Comparison of ENCODE assay signal across 8 cellular contexts in genomic region chr22:32823024-32823730, GRCh38. TPM values are rescaled to one million over a fixed set of nuclear protein-coding genes. Genes with fewer than 3 reads are reported as not detected.
DNase-seq lines count a peak whose midpoint lies in the region; TF ChIP-seq lines count a peak whose summit lies in the region.

No MANE protein-coding gene starts in this region.

- peak; percentile 66 for TF ChIP-seq CTCF in GM06990 (IDR thresholded peaks at IDR 0.05; ENCODE audit: insufficient read depth, low read length, poor library complexity, severe bottlenecking)
- TF ChIP-seq CTCF in brain microvascular endothelial cell (IDR thresholded peaks at IDR 0.05; ENCODE audit: low read depth, low read length, missing control alignments): peak; percentile 77
- peak; percentile 28 to 58 (median 41) for TF ChIP-seq CTCF in nephron (IDR thresholded peaks at IDR 0.05; ENCODE audit: unreplicated experiment in 3 of 3)

- CTCF ChIA-PET in CD8-positive, alpha-beta memory T cell (lab: Charles Lee): no interaction called here

- POLR2A ChIA-PET in CD8-positive, alpha-beta memory T cell (lab: Charles Lee): no interaction called here

- TF ChIP-seq RAD21 in Ishikawa (IDR thresholded peaks at IDR 0.05; ENCODE audit: low read depth): peak; percentile 32

- H3K4me3 ChIP-seq in GM06990 (replicated peaks; ENCODE audit: low read depth, low read length) (no peak overlapping the region), brain microvascular endothelial cell (ENCODE audit: low read depth, low read length) (no peak overlapping the region)
- H3K4me3 ChIP-seq in CD8-positive, alpha-beta memory T cell (ENCODE audit: low read length): no peak overlapping the region

- in situ Hi-C loops in brain microvascular endothelial cell (cut with HindIII; ENCODE audit: low pct_ligation_motif_present, low sequenced_read_pairs): no loop called here

- H3K36me3 ChIP-seq in GM06990 (ENCODE audit: control insufficient read depth, insufficient read depth, low read length) (no peaks in the 10 kb centered on the region), brain microvascular endothelial cell (replicated peaks) (peaks cover 57% of the 10 kb centered on the region)
- H3K36me3 ChIP-seq in CD8-positive, alpha-beta memory T cell (ENCODE audit: insufficient read depth, low read length): no peaks in the 10 kb centered on the region

- DNase-seq in GM06990 (ENCODE audit: extremely low read depth, insufficient read length) (no peak), brain microvascular endothelial cell (no peak), dedifferentiated amniotic fluid mesenchymal stem cell (ENCODE audit: extremely low spot score) (no peak), NCI-H446 (lab: John Stamatoyannopoulos, UW) (no peak), COLO829 (ENCODE audit: low spot score) (no peak)
- no peak for DNase-seq in CD8-positive, alpha-beta memory T cell

- H3K27ac Mint-ChIP-seq in nephron: peak overlapping the region in 1 of 3 experiments; percentile 60
- H3K27ac Mint-ChIP-seq in CD8-positive, alpha-beta memory T cell: no peak overlapping the region

- no peaks in the 10 kb centered on the region for H3K9me3 Mint-ChIP-seq in nephron
- no peaks in the 10 kb centered on the region for H3K9me3 Mint-ChIP-seq in CD8-positive, alpha-beta memory T cell

- peaks cover 4% of the 10 kb centered on the region for H3K27me3 Mint-ChIP-seq in nephron (ENCODE audit: low read depth)
- peaks cover 5 to 18% of the 10 kb centered on the region in 2 donors for H3K27me3 Mint-ChIP-seq in CD8-positive, alpha-beta memory T cell

- no peak for TF ChIP-seq EP300 in Ishikawa (IDR thresholded peaks at IDR 0.05; ENCODE audit: borderline replicate concordance)

- H3K9me3 ChIP-seq in CD8-positive, alpha-beta memory T cell (ENCODE audit: low read length): no peaks in the 10 kb centered on the region

- no peak overlapping the region for H3K27ac ChIP-seq in brain microvascular endothelial cell
- H3K27ac ChIP-seq in CD8-positive, alpha-beta memory T cell (ENCODE audit: low read depth, low read length): no peak overlapping the region

- H3K4me3 Mint-ChIP-seq in nephron: no peak overlapping the region
- no peak overlapping the region for H3K4me3 Mint-ChIP-seq in CD8-positive, alpha-beta memory T cell

- H3K27me3 ChIP-seq in GM06990 (replicated peaks; ENCODE audit: control insufficient read depth, insufficient read depth, low read length): no peaks in the 10 kb centered on the region; the same call in 1 of the 2 replicates
- no peaks in the 10 kb centered on the region for H3K27me3 ChIP-seq in brain microvascular endothelial cell (replicated peaks)
- no peaks in the 10 kb centered on the region for H3K27me3 ChIP-seq in CD8-positive, alpha-beta memory T cell (ENCODE audit: insufficient read depth, low read length, poor library complexity, severe bottlenecking)

- no peaks in the 10 kb centered on the region for H3K36me3 Mint-ChIP-seq in nephron (ENCODE audit: low read depth)
- no peaks in the 10 kb centered on the region for H3K36me3 Mint-ChIP-seq in CD8-positive, alpha-beta memory T cell

- no peaks in the 10 kb centered on the region for H3K4me1 ChIP-seq in CD8-positive, alpha-beta memory T cell (ENCODE audit: insufficient read depth, low read length)

- H3K4me1 Mint-ChIP-seq in nephron: peaks cover 83% of the 10 kb centered on the region
- no peaks in the 10 kb centered on the region for H3K4me1 Mint-ChIP-seq in CD8-positive, alpha-beta memory T cell

TF ChIP-seq in Ishikawa, 13 proteins besides CTCF, POLR2A, EP300 and RAD21:
- TF ChIP-seq NFIC (IDR thresholded peaks at IDR 0.05) (no peak), TAF1 (IDR thresholded peaks at IDR 0.05; ENCODE audit: low read depth) (no peak), ZBTB7A (IDR thresholded peaks at IDR 0.05; ENCODE audit: low read depth) (no peak), USF1 (IDR thresholded peaks at IDR 0.05) (no peak), EGR1 (IDR thresholded peaks at IDR 0.05) (no peak), TEAD4 (IDR thresholded peaks at IDR 0.05) (no peak), CREB1 (IDR thresholded peaks at IDR 0.05; ENCODE audit: low read depth) (no peak), TCF12 (IDR thresholded peaks at IDR 0.05; ENCODE audit: low read depth) (no peak)
- TF ChIP-seq, protein P1, sequence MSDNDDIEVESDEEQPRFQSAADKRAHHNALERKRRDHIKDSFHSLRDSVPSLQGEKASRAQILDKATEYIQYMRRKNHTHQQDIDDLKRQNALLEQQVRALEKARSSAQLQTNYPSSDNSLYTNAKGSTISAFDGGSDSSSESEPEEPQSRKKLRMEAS (IDR thresholded peaks at IDR 0.05): no peak
- TF ChIP-seq, protein P2, sequence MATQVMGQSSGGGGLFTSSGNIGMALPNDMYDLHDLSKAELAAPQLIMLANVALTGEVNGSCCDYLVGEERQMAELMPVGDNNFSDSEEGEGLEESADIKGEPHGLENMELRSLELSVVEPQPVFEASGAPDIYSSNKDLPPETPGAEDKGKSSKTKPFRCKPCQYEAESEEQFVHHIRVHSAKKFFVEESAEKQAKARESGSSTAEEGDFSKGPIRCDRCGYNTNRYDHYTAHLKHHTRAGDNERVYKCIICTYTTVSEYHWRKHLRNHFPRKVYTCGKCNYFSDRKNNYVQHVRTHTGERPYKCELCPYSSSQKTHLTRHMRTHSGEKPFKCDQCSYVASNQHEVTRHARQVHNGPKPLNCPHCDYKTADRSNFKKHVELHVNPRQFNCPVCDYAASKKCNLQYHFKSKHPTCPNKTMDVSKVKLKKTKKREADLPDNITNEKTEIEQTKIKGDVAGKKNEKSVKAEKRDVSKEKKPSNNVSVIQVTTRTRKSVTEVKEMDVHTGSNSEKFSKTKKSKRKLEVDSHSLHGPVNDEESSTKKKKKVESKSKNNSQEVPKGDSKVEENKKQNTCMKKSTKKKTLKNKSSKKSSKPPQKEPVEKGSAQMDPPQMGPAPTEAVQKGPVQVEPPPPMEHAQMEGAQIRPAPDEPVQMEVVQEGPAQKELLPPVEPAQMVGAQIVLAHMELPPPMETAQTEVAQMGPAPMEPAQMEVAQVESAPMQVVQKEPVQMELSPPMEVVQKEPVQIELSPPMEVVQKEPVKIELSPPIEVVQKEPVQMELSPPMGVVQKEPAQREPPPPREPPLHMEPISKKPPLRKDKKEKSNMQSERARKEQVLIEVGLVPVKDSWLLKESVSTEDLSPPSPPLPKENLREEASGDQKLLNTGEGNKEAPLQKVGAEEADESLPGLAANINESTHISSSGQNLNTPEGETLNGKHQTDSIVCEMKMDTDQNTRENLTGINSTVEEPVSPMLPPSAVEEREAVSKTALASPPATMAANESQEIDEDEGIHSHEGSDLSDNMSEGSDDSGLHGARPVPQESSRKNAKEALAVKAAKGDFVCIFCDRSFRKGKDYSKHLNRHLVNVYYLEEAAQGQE (IDR thresholded peaks at IDR 0.05; ENCODE audit: low read depth): no peak

RNA-seq across cellular contexts. Expression of gene TIMP3, which starts 21.7 kb away (rescaled TPM):
- under 1 TPM; 0.22 to 0.24 TPM for total RNA-seq in CD8-positive, alpha-beta memory T cell
- not detected for polyA plus RNA-seq in CD8-positive, alpha-beta memory T cell
